In genomic region chr20:37007898-37008649, GRCh38 we compare ENCODE assay signal across 8 cellular contexts. TPM values are rescaled to one million over a fixed set of nuclear protein-coding genes. Genes with fewer than 3 reads are reported as not detected.
DNase-seq lines count a peak whose midpoint lies in the region; ATAC-seq and TF ChIP-seq lines count a peak whose summit lies in the region.

No MANE protein-coding gene starts in this region.

- H3K36me3 ChIP-seq in mammary epithelial cell (ENCODE audit: insufficient read depth, low read length) = peaks cover 1% of the 10 kb centered on the region

- no peak overlapping the region for H2AFZ ChIP-seq in mammary epithelial cell (ENCODE audit: low read depth, low read length)

- CTCF ChIA-PET in mammary epithelial cell (lab: Charles Lee; ENCODE audit: low non-redundant PET) = interaction anchor here (0.6 to 0.7 kb wide), 3 partner anchors 87 to 183 kb away, joined by 3 to 5 read pairs (median 4); no protein-coding TSS in a partner anchor

- peak in 1 of 2 donors; percentile 41 for TF ChIP-seq CTCF in mammary epithelial cell (conservative IDR thresholded peaks at IDR 0.05 in 1 of 2, IDR thresholded peaks at IDR 0.05 in 1 of 2; ENCODE audit: extremely low read depth in 1 of 2, insufficient read depth in 1 of 2, low read depth in 1 of 2, low read length in 2 of 2)

- no peaks in the 10 kb centered on the region for H3K9me3 ChIP-seq in mammary epithelial cell (replicated peaks; ENCODE audit: insufficient read depth, low read length)

- DNase-seq in NCI-H524 (lab: John Stamatoyannopoulos, UW) = peak; percentile 25 to 36
- DNase-seq in NCI-H524 treated with DMSO at 0.1 percent for 48 hours (lab: John Stamatoyannopoulos, UW) = no peak
- DNase-seq in MV-4-11 (lab: John Stamatoyannopoulos, UW) = peak; percentile 85
- peak; percentile 4 for DNase-seq in mammary epithelial cell
- DNase-seq in myocyte (ENCODE audit: low read depth) = peak; percentile 14
- no peak for DNase-seq in stimulated activated CD4-positive, alpha-beta T cell treated with anti-CD3 and anti-CD28 coated beads, Interleukin-4, amount 100 ng/mL, for 24 hours

- H3K4me3 ChIP-seq in mammary epithelial cell (replicated peaks in 1 of 3; ENCODE audit: insufficient read depth in 1 of 3, low read depth in 2 of 3, low read length in 3 of 3) = no peak overlapping the region

- no peak overlapping the region for H3K27ac ChIP-seq in mammary epithelial cell (ENCODE audit: insufficient read depth, low read depth, low read length)

- ATAC-seq in HG02884 (IDR thresholded peaks at IDR 0.05; ENCODE audit: unreplicated experiment) (no peak), GM21381 (IDR thresholded peaks at IDR 0.05; ENCODE audit: unreplicated experiment) (no peak)

- no peak overlapping the region for H3K9ac ChIP-seq in mammary epithelial cell (ENCODE audit: insufficient read depth, low read length)

- no peak overlapping the region for H3K4me2 ChIP-seq in mammary epithelial cell (ENCODE audit: insufficient read depth, low read depth, low read length)

- BruUV-seq in mammary epithelial cell (replicated peaks; lab: Mats Ljungman, UMichigan) = no TSS peak

- H3K79me2 ChIP-seq in mammary epithelial cell (ENCODE audit: insufficient read depth, low read length) = no peaks in the 10 kb centered on the region

- in situ Hi-C loops in mammary epithelial cell (cut with MboI; ENCODE audit: low sequenced_read_pairs in 2 of 2) = no loop called here

- intact Hi-C loops in mammary epithelial cell (cut with micrococcal nuclease) = loop anchor here (1.0 to 5.0 kb wide), 4 partner anchors 73 to 527 kb away; no protein-coding TSS in a partner anchor

- dilution Hi-C loops in mammary epithelial cell (cut with HindIII; ENCODE audit: low sequenced_read_pairs) = no loop called here

- H3K27me3 ChIP-seq in mammary epithelial cell (ENCODE audit: insufficient read depth, low read length) = no peaks in the 10 kb centered on the region

- no peaks in the 10 kb centered on the region for H3K4me1 ChIP-seq in mammary epithelial cell (ENCODE audit: insufficient read depth, low read length)

- H4K20me1 ChIP-seq in mammary epithelial cell (ENCODE audit: insufficient read depth, low read length) = no peaks in the 10 kb centered on the region

RNA-seq across cellular contexts. Expression of gene SAMHD1, which starts 56.6 kb away (rescaled TPM):
- 1 to 10 TPM; 3.8 to 6.7 TPM for total RNA-seq in mammary epithelial cell
- 3.9 TPM for polyA plus RNA-seq in mammary epithelial cell
- 7.9 TPM for polyA minus RNA-seq in mammary epithelial cell
- total RNA-seq in myocyte = 15.9 and 20.8 TPM in 2 replicates
- 7.3 TPM for polyA plus RNA-seq in myocyte (2012)

Comparison
In these comparisons a context has a peak if more than half of its experiments do, and no peak if none do; other contexts are left out.
1. DNase-seq: peak in NCI-H524 (2 of 2), MV-4-11 (single experiment), mammary epithelial cell (single experiment) and myocyte (single experiment); none in NCI-H524 treated with DMSO at 0.1 percent for 48 hours (single experiment) and stimulated activated CD4-positive, alpha-beta T cell treated with anti-CD3 and anti-CD28 coated beads, Interleukin-4, amount 100 ng/mL, for 24 hours (single experiment).